ENCODE assay signal across 8 cellular contexts in genomic region chr6:135054238-135054574, GRCh38. TPM values are rescaled to one million over a fixed set of nuclear protein-coding genes. Genes with fewer than 3 reads are reported as not detected.
DNase-seq lines count a peak whose midpoint lies in the region; ATAC-seq and TF ChIP-seq lines count a peak whose summit lies in the region.

No MANE protein-coding gene starts in this region.

- H3K36me3 Mint-ChIP-seq in WTC11, result peaks cover 5% of the 10 kb centered on the region

- H3K9me3 ChIP-seq in right cardiac atrium (ENCODE audit: control insufficient read depth, low read length) (no peaks in the 10 kb centered on the region), skeletal muscle satellite cell (replicated peaks; ENCODE audit: low read length) (no peaks in the 10 kb centered on the region)

- under 1% methylated on average over 9 of the region's 9 CpGs for WGBS in right cardiac atrium

- CTCF ChIA-PET in WTC11 (lab: Charles Lee), result interaction anchor here (0.5 to 1.8 kb wide), 4 partner anchors 33 to 129 kb away, joined by 3 to 9 read pairs (median 4); no protein-coding TSS in a partner anchor

- peak overlapping the region; percentile 64 for H3K27ac ChIP-seq in right cardiac atrium (ENCODE audit: low read length)

- peak overlapping the region; percentile 92 for H3K4me3 Mint-ChIP-seq in WTC11

- H3K4me1 Mint-ChIP-seq in WTC11, result peaks cover 12% of the 10 kb centered on the region

- DNase-seq in NCI-H1105 (lab: John Stamatoyannopoulos, UW) (peak; percentile 27), NCI-H1105 treated with DMSO at 0.1 percent for 48 hours (lab: John Stamatoyannopoulos, UW) (no peak), WTC11 (ENCODE audit: low spot score) (no peak), right cardiac atrium (no peak), NCI-H1436 treated with DMSO at 0.1 percent for 48 hours (lab: John Stamatoyannopoulos, UW) (no peak)

- peak overlapping the region; percentile 99 for H3K27ac Mint-ChIP-seq in WTC11

- ATAC-seq in HG03175 (IDR thresholded peaks at IDR 0.05; ENCODE audit: unreplicated experiment) (peak; percentile 24), WTC11 (peak; percentile 19), right cardiac atrium (peak in 1 of 2 donors; percentile 3), HG03520 (IDR thresholded peaks at IDR 0.05; ENCODE audit: unreplicated experiment) (no peak)

- no peaks in the 10 kb centered on the region for H3K27me3 ChIP-seq in right cardiac atrium (ENCODE audit: control insufficient read depth, insufficient read depth)
- no peaks in the 10 kb centered on the region for H3K27me3 ChIP-seq in skeletal muscle satellite cell (ENCODE audit: control insufficient read depth, insufficient read depth, low read length)

- peak overlapping the region; percentile 97 for H3K9ac ChIP-seq in skeletal muscle satellite cell (ENCODE audit: low read depth, low read length)

- H3K4me3 ChIP-seq in right cardiac atrium (ENCODE audit: low read length) (peak overlapping the region; percentile 84), skeletal muscle satellite cell (ENCODE audit: low read length) (peak overlapping the region; percentile 91)

- H3K4me2 ChIP-seq in skeletal muscle satellite cell (ENCODE audit: low read length), result peak overlapping the region; percentile 88

- H3K36me3 ChIP-seq in skeletal muscle satellite cell (ENCODE audit: insufficient read depth, low read length), result no peaks in the 10 kb centered on the region

- H3K9me3 Mint-ChIP-seq in WTC11, result no peaks in the 10 kb centered on the region

- POLR2A ChIA-PET in WTC11 (lab: Charles Lee), result interaction anchor here (0.5 to 1.6 kb wide), 7 partner anchors 9 to 880 kb away, joined by 3 to 6 read pairs (median 4); no protein-coding TSS in a partner anchor

- H3K4me1 ChIP-seq in right cardiac atrium (ENCODE audit: control insufficient read depth, insufficient read depth, low read length) (peaks cover 2% of the 10 kb centered on the region), skeletal muscle satellite cell (ENCODE audit: control insufficient read depth, insufficient read depth, low read length) (peaks cover 13% of the 10 kb centered on the region)

- no peaks in the 10 kb centered on the region for H3K27me3 Mint-ChIP-seq in WTC11 (ENCODE audit: low read depth)

- intact Hi-C loops in right cardiac atrium (cut with DNase I), result no loop called here

- TF ChIP-seq CTCF in WTC11 (IDR thresholded peaks at IDR 0.05), result no peak

TF ChIP-seq in WTC11, 78 proteins besides CTCF, POLR2A, EP300 and RAD21:
- TF ChIP-seq IRF2 (CRISPR knock-in tag; IDR thresholded peaks at IDR 0.05; ENCODE audit: borderline replicate concordance, low read depth), result no peak
- no peak for TF ChIP-seq ZNF219 (CRISPR knock-in tag; IDR thresholded peaks at IDR 0.05; ENCODE audit: borderline replicate concordance)
- TF ChIP-seq ZMAT4 (CRISPR knock-in tag; IDR thresholded peaks at IDR 0.05), result no peak
- no peak for TF ChIP-seq NFE2L1 (CRISPR knock-in tag; IDR thresholded peaks at IDR 0.05)
- TF ChIP-seq RORB (CRISPR knock-in tag; IDR thresholded peaks at IDR 0.05), result no peak
- TF ChIP-seq NR3C1 (CRISPR knock-in tag; conservative IDR thresholded peaks at IDR 0.05; ENCODE audit: low read depth), result no peak
- TF ChIP-seq PRDM15 (CRISPR knock-in tag; IDR thresholded peaks at IDR 0.05), result no peak
- no peak for TF ChIP-seq ZNF416 (CRISPR knock-in tag; IDR thresholded peaks at IDR 0.05)
- TF ChIP-seq FOXP4 (CRISPR knock-in tag; IDR thresholded peaks at IDR 0.05), result no peak
- no peak for TF ChIP-seq PRRX2 (CRISPR knock-in tag; IDR thresholded peaks at IDR 0.05)
- no peak for TF ChIP-seq ZBTB43 (CRISPR knock-in tag; IDR thresholded peaks at IDR 0.05)

RNA-seq across cellular contexts. Expression of gene HBS1L, which starts 0.4 kb away (rescaled TPM):
- total RNA-seq in WTC11 (2021) (86.0 to 95.4 TPM (median 91.0 TPM) in 3 replicates), right cardiac atrium (10 to 100 TPM; 65.2 to 81.3 (median 74.5) TPM)
- polyA plus RNA-seq in right cardiac atrium, result 28.7 TPM
- total RNA-seq in skeletal muscle satellite cell (2012; rRNA removed), result 69.0 and 69.5 TPM in 2 replicates
